Comparison of ENCODE assay signal across 22 cellular contexts in the genomic region with DNA sequence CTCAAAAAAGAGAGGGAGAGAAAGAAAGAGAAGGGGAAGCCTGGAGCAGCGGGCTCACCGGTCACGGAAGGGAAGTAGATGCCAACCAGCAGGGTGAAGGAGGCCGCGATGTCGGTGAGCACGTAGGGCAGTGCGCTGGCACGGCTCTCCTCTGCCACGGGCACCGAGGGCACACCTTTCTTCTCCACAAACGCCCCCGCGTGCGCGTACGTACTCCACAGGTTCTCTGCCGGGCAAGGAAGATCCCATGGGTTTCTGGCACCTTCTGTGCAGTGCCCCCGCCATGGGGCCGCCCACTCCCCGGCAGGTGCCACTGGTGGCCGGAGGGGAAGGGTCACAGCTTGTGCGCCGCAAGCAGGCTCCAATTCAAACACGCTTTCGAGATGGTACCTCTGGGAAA. TPM values are rescaled to one million over a fixed set of nuclear protein-coding genes. Genes with fewer than 3 reads are reported as not detected.
DNase-seq lines count a peak whose midpoint lies in the region; ATAC-seq and TF ChIP-seq lines count a peak whose summit lies in the region.
"Had no signal": no experiment of that assay in that cellular context is flagged by ENCODE, and none has a peak within 500 bp of the region (broad histone marks: within the 10 kb centered on the region; RNA-seq: fewer than 3 reads in every experiment).

No MANE protein-coding gene starts in this region.

- H2BK20ac ChIP-seq in H9 (ENCODE audit: low read depth, low read length, poor library complexity, severe bottlenecking) = no peak overlapping the region

- H2BK15ac ChIP-seq in H9 (ENCODE audit: low read depth, low read length) = no peak overlapping the region

- TF ChIP-seq CTCF in H9 (conservative IDR thresholded peaks at IDR 0.05) (no peak), WTC11 (IDR thresholded peaks at IDR 0.05) (no peak), glutamatergic neuron (IDR thresholded peaks at IDR 0.05; ENCODE audit: partially characterized antibody, unreplicated experiment) (no peak), ascending aorta (IDR thresholded peaks at IDR 0.05) (no peak)

- H4K20me1 ChIP-seq in H9 (ENCODE audit: control insufficient read depth, insufficient read depth, insufficient read length) = no peaks in the 10 kb centered on the region

- intact Hi-C loops in ascending aorta (cut with DNase I) = no loop called here

- no peaks in the 10 kb centered on the region for H3K27me3 Mint-ChIP-seq in activated CD8-positive, alpha-beta memory T cell treated with anti-CD3 and anti-CD28 coated beads, Interleukin-2, amount 10 ng/mL, durations not matched to agents 7 days and 5 days
- no peaks in the 10 kb centered on the region for H3K27me3 Mint-ChIP-seq in H9 (ENCODE audit: low read depth)
- no peaks in the 10 kb centered on the region for H3K27me3 Mint-ChIP-seq in WTC11 (ENCODE audit: low read depth)
- H3K27me3 Mint-ChIP-seq in glutamatergic neuron (ENCODE audit: unreplicated experiment) = peaks cover 7% of the 10 kb centered on the region
- H3K27me3 Mint-ChIP-seq: IgD-negative memory B cell had no signal

- no peaks in the 10 kb centered on the region for H3K23me2 ChIP-seq in H9 (ENCODE audit: insufficient read length, low read depth, low read length, poor library complexity, severe bottlenecking)

- no peak for ATAC-seq in activated CD8-positive, alpha-beta memory T cell treated with anti-CD3 and anti-CD28 coated beads, Interleukin-2, amount 10 ng/mL, durations not matched to agents 7 days and 5 days
- ATAC-seq in WTC11 (no peak), GM18502 (IDR thresholded peaks at IDR 0.05; ENCODE audit: poor library complexity, unreplicated experiment) (no peak)
- ATAC-seq: CD8-positive, alpha-beta T cell; GM23338 had no signal

- no peaks in the 10 kb centered on the region for H3K79me2 ChIP-seq in H9 (ENCODE audit: insufficient read depth, low read length)

- H3K9ac ChIP-seq in H9 (ENCODE audit: extremely low read depth, insufficient read length, low read length) = no peak overlapping the region

- CTCF ChIA-PET in activated CD8-positive, alpha-beta memory T cell treated with anti-CD3 and anti-CD28 coated beads, Interleukin-2, amount 10 ng/mL, durations not matched to agents 7 days and 5 days (lab: Charles Lee) = no interaction called here
- CTCF ChIA-PET in WTC11 (lab: Charles Lee) = no interaction called here

- no peaks in the 10 kb centered on the region for H3K4me1 Mint-ChIP-seq in activated CD8-positive, alpha-beta memory T cell treated with anti-CD3 and anti-CD28 coated beads, Interleukin-2, amount 10 ng/mL, durations not matched to agents 7 days and 5 days
- no peaks in the 10 kb centered on the region for H3K4me1 Mint-ChIP-seq in H9
- H3K4me1 Mint-ChIP-seq in WTC11 = no peaks in the 10 kb centered on the region
- H3K4me1 Mint-ChIP-seq in glutamatergic neuron (ENCODE audit: low read depth, unreplicated experiment) = peaks cover 7% of the 10 kb centered on the region
- H3K4me1 Mint-ChIP-seq: GM23338, IgD-negative memory B cell had no signal

- H2BK5ac ChIP-seq in H9 (ENCODE audit: insufficient read length, low read length) = no peak overlapping the region

- H3K4me3 Mint-ChIP-seq in activated CD8-positive, alpha-beta memory T cell treated with anti-CD3 and anti-CD28 coated beads, Interleukin-2, amount 10 ng/mL, durations not matched to agents 7 days and 5 days = no peak overlapping the region
- no peak overlapping the region for H3K4me3 Mint-ChIP-seq in H9
- no peak overlapping the region for H3K4me3 Mint-ChIP-seq in WTC11
- no peak overlapping the region for H3K4me3 Mint-ChIP-seq in glutamatergic neuron (ENCODE audit: unreplicated experiment)
- H3K4me3 Mint-ChIP-seq: CD8-positive, alpha-beta T cell; GM23338 had no signal

- H3K9me3 Mint-ChIP-seq in activated CD8-positive, alpha-beta memory T cell treated with anti-CD3 and anti-CD28 coated beads, Interleukin-2, amount 10 ng/mL, durations not matched to agents 7 days and 5 days (ENCODE audit: low read depth) = no peaks in the 10 kb centered on the region
- H3K9me3 Mint-ChIP-seq in H9 (no peaks in the 10 kb centered on the region), WTC11 (no peaks in the 10 kb centered on the region), glutamatergic neuron (ENCODE audit: unreplicated experiment) (peaks cover 10% of the 10 kb centered on the region)
- H3K9me3 Mint-ChIP-seq: CD8-positive, alpha-beta T cell; GM23338; IgD-negative memory B cell had no signal

- no peaks in the 10 kb centered on the region for H3K9me3 ChIP-seq in H9 (ENCODE audit: control insufficient read depth, low read depth, low read length)
- H3K9me3 ChIP-seq in ascending aorta = no peaks in the 10 kb centered on the region

- no peak overlapping the region for H4K91ac ChIP-seq in H9 (ENCODE audit: insufficient read length, low read depth, low read length)

- H3K14ac ChIP-seq in H9 (ENCODE audit: insufficient read depth, low read length) = no peak overlapping the region; the same call in 1 of the 2 replicates

- H2AFZ ChIP-seq in H9 (ENCODE audit: low read length) = no peak overlapping the region
- H2AFZ ChIP-seq: GM23338 had no signal

- no peak overlapping the region for H2BK12ac ChIP-seq in H9 (ENCODE audit: insufficient read length, low read depth, low read length)

- H2AK5ac ChIP-seq in H9 (ENCODE audit: insufficient read length, low read length) = no peak overlapping the region

- H3K4ac ChIP-seq in H9 (ENCODE audit: low read depth, low read length) = no peak overlapping the region

- H3K36me3 ChIP-seq in ascending aorta = peaks cover 29 to 53% of the 10 kb centered on the region in 2 donors

- POLR2A ChIA-PET in WTC11 (lab: Charles Lee) = no interaction called here

- H3K36me3 Mint-ChIP-seq in activated CD8-positive, alpha-beta memory T cell treated with anti-CD3 and anti-CD28 coated beads, Interleukin-2, amount 10 ng/mL, durations not matched to agents 7 days and 5 days = no peaks in the 10 kb centered on the region
- H3K36me3 Mint-ChIP-seq in H9 (ENCODE audit: insufficient read depth in 1 of 3, low read depth in 3 of 3) (peaks cover 10 to 49% (median 31%) of the 10 kb centered on the region in 3 experiments), WTC11 (peaks cover 8% of the 10 kb centered on the region), glutamatergic neuron (ENCODE audit: unreplicated experiment) (no peaks in the 10 kb centered on the region)

- no peak overlapping the region for H3K23ac ChIP-seq in H9 (ENCODE audit: insufficient read length, low read depth, low read length)

- H4K5ac ChIP-seq in H9 (ENCODE audit: insufficient read length, low read depth, low read length) = no peak overlapping the region

- H3K27me3 ChIP-seq in H9 (ENCODE audit: insufficient read depth, low read length) = no peaks in the 10 kb centered on the region
- H3K27me3 ChIP-seq in ascending aorta = no peaks in the 10 kb centered on the region

- H3K4me1 ChIP-seq in H9 (ENCODE audit: insufficient read depth, low read length) (no peaks in the 10 kb centered on the region), ascending aorta (no peaks in the 10 kb centered on the region)

- H3K27ac Mint-ChIP-seq in activated CD8-positive, alpha-beta memory T cell treated with anti-CD3 and anti-CD28 coated beads, Interleukin-2, amount 10 ng/mL, durations not matched to agents 7 days and 5 days = peak overlapping the region; percentile 35
- H3K27ac Mint-ChIP-seq in H9 = peak overlapping the region in 2 of 3 experiments; percentile 27 to 90; a peak in 3 of 7 replicates
- H3K27ac Mint-ChIP-seq in WTC11 = peak overlapping the region; percentile 42; the same call in 1 of the 2 replicates
- H3K27ac Mint-ChIP-seq in glutamatergic neuron (ENCODE audit: unreplicated experiment) = peak overlapping the region; percentile 96
- H3K27ac Mint-ChIP-seq: CD8-positive, alpha-beta T cell; GM23338 had no signal

- H3K27ac ChIP-seq in H9 (ENCODE audit: insufficient read length, low read depth, low read length) (no peak overlapping the region), ascending aorta (no peak overlapping the region)

- no CpG with 5 or more reads among the region's 26 CpGs for WGBS in H9 (ENCODE audit: extremely low coverage, insufficient read length, low lambda C conversion rate)

- H3K79me1 ChIP-seq in H9 (ENCODE audit: insufficient read depth, low read depth, low read length, poor library complexity, severe bottlenecking) = no peaks in the 10 kb centered on the region

- no peak overlapping the region for H4K8ac ChIP-seq in H9 (replicated peaks; ENCODE audit: insufficient read length, low read depth, low read length)

- H3K4me3 ChIP-seq in ascending aorta = no peak overlapping the region
- H3K4me3 ChIP-seq: GM23338 had no signal

- H2BK120ac ChIP-seq in H9 (ENCODE audit: low read depth, low read length, poor library complexity, severe bottlenecking) = no peak overlapping the region

- no peak overlapping the region for H3K56ac ChIP-seq in H9 (ENCODE audit: insufficient read length, low read depth, low read length)

- H3K18ac ChIP-seq in H9 (ENCODE audit: insufficient read length, low read depth, low read length) = no peak overlapping the region

- H3K4me2 ChIP-seq in H9 (ENCODE audit: insufficient read depth, insufficient read length, low read length) = no peak overlapping the region
- H3K4me2 ChIP-seq: GM23338 had no signal

- DNase-seq in activated CD8-positive, alpha-beta memory T cell treated with anti-CD3 and anti-CD28 coated beads, Interleukin-2, amount 10 ng/mL, durations not matched to agents 7 days and 5 days = no peak
- no peak for DNase-seq in activated CD8-positive, alpha-beta memory T cell treated with anti-CD3 and anti-CD28 coated beads for 24 hours
- DNase-seq in H9 (no peak), WTC11 (ENCODE audit: low spot score) (no peak), glutamatergic neuron (no peak), NCI-H2171 treated with DMSO at 0.1 percent for 48 hours (lab: John Stamatoyannopoulos, UW) (no peak), ascending aorta (ENCODE audit: low spot score in 2 of 2) (no peak)
- DNase-seq: AML-193; C1 segment of cervical spinal cord; CD8-positive, alpha-beta T cell; HCEC 1CT; Karpas-422; MV-4-11; NCI-H1105 treated with DMSO at 0.1 percent for 48 hours; NCI-H2029 treated with DMSO at 0.1 percent for 48 hours; NCI-H345; NCI-H524 treated with DMSO at 0.1 percent for 48 hours; OCI-M1; SHP77 had no signal

- H3T11ph ChIP-seq in H9 (ENCODE audit: low read length) = no peak overlapping the region

TF ChIP-seq in WTC11, 78 proteins besides CTCF, POLR2A, EP300 and RAD21 (continues in another document):
- TF ChIP-seq ZNF671 (CRISPR knock-in tag; IDR thresholded peaks at IDR 0.05) (no peak), PRRX2 (CRISPR knock-in tag; IDR thresholded peaks at IDR 0.05) (no peak), RORB (CRISPR knock-in tag; IDR thresholded peaks at IDR 0.05) (no peak), NR2C2 (CRISPR knock-in tag; IDR thresholded peaks at IDR 0.05) (no peak), GRHL2 (CRISPR knock-in tag; IDR thresholded peaks at IDR 0.05; ENCODE audit: insufficient replicate concordance, severe bottlenecking) (no peak)

RNA-seq across cellular contexts. Expression of a gene that starts 30.3 kb away (rescaled TPM):
- total RNA-seq in activated CD8-positive, alpha-beta memory T cell treated with anti-CD3 and anti-CD28 coated beads, Interleukin-2, amount 10 ng/mL, durations not matched to agents 7 days and 5 days = 10 to 100 TPM in 1 of 2 experiments, 1 to 10 TPM in 1; 6.6 to 12.2 TPM
- total RNA-seq in H9 (2021) (30.8 and 30.9 TPM in 2 replicates), WTC11 (2021) (28.1 to 29.9 TPM (median 29.9 TPM) in 3 replicates), glutamatergic neuron (ENCODE audit: unreplicated experiment) (147 TPM), ascending aorta (101 TPM)

Comparison
In these comparisons a context has a peak if more than half of its experiments do, and no peak if none do; other contexts are left out.
1. H3K27ac Mint-ChIP-seq: peak in every context shown above with its lines; median percentile 96 in glutamatergic neuron; 58 in H9; 42 in WTC11; 35 in activated CD8-positive, alpha-beta memory T cell treated with anti-CD3 and anti-CD28 coated beads, Interleukin-2, amount 10 ng/mL, durations not matched to agents 7 days and 5 days.